10 cellular contexts compared by ENCODE assay signal in genomic region chr1:2237773-2238172, GRCh38. TPM values are rescaled to one million over a fixed set of nuclear protein-coding genes. Genes with fewer than 3 reads are reported as not detected.
DNase-seq lines count a peak whose midpoint lies in the region; ATAC-seq and TF ChIP-seq lines count a peak whose summit lies in the region.
"Had no signal": no experiment of that assay in that cellular context is flagged by ENCODE, and none has a peak within 500 bp of the region (broad histone marks: within the 10 kb centered on the region; RNA-seq: fewer than 3 reads in every experiment).

No MANE protein-coding gene starts in this region.

- WGBS in endodermal cell (ENCODE audit: insufficient coverage in 1 of 2, insufficient read length in 1 of 2), 2 experiments, result 92 to 93% methylated on average over 18 to 19 of the region's 19 CpGs

- H3K27ac ChIP-seq in PC-3 (ENCODE audit: low read length) (no peak overlapping the region), endodermal cell (ENCODE audit: low read depth, low read length) (no peak overlapping the region), neural progenitor cell (no peak overlapping the region)

- peaks cover 87% of the 10 kb centered on the region for H4K20me1 ChIP-seq in PC-3 (ENCODE audit: low read length)
- peaks cover 100% of the 10 kb centered on the region for H4K20me1 ChIP-seq in neural progenitor cell (ENCODE audit: low read depth)

- no peaks in the 10 kb centered on the region for H3K9me2 ChIP-seq in PC-3 (replicated peaks; ENCODE audit: low read length)

- DNase-seq in BE2C, result no peak
- DNase-seq in PC-3, result no peak
- DNase-seq in endodermal cell, result peak; percentile 77
- DNase-seq in neural progenitor cell (ENCODE audit: low spot score), result no peak
- no peak for DNase-seq in NCI-H526 (lab: John Stamatoyannopoulos, UW)
- DNase-seq in SIG-M5 treated with dmso at 0.1 percent for 504 hours (lab: John Stamatoyannopoulos, UW; ENCODE audit: unreplicated experiment), result no peak
- DNase-seq in stimulated activated CD4-positive, alpha-beta T cell treated with anti-CD3 and anti-CD28 coated beads, Interleukin-12 subunit alpha, Interleukin-12 subunit beta, amount 100 ng/mL, for 4 hours, result no peak
- DNase-seq in T1000 (lab: John Stamatoyannopoulos, UW), result no peak
- DNase-seq: MV-4-11 had no signal

- peak; percentile 19; the same call in 1 of the 2 replicates for ATAC-seq in PC-3

- H3K4me1 ChIP-seq in BE2C, result peaks cover 9% of the 10 kb centered on the region
- peaks cover 15% of the 10 kb centered on the region for H3K4me1 ChIP-seq in PC-3 (ENCODE audit: insufficient read depth, low read length)
- H3K4me1 ChIP-seq in endodermal cell (ENCODE audit: control insufficient read depth, insufficient read depth, low read length), result peaks cover 11% of the 10 kb centered on the region
- peaks cover 21% of the 10 kb centered on the region for H3K4me1 ChIP-seq in neural progenitor cell

- peaks cover 100% of the 10 kb centered on the region for H3K79me2 ChIP-seq in PC-3 (ENCODE audit: low read length)
- peaks cover 100% of the 10 kb centered on the region for H3K79me2 ChIP-seq in neural progenitor cell (ENCODE audit: low read depth)

- H3F3A ChIP-seq in PC-3 (ENCODE audit: low read length, unreplicated experiment) (no peaks in the 10 kb centered on the region), neural progenitor cell (ENCODE audit: low read depth) (no peaks in the 10 kb centered on the region)

- H3K4me3 Mint-ChIP-seq in endodermal cell (no peak overlapping the region), neural progenitor cell (no peak overlapping the region)

- H3K4me3 ChIP-seq in BE2C (ENCODE audit: low read depth, low read length) (no peak overlapping the region), PC-3 (ENCODE audit: low read length) (no peak overlapping the region), endodermal cell (ENCODE audit: low read length) (no peak overlapping the region), neural progenitor cell (no peak overlapping the region)
- H3K4me3 ChIP-seq: lung had no signal

- H2AFZ ChIP-seq in PC-3 (ENCODE audit: low read length) (no peak overlapping the region), neural progenitor cell (replicated peaks) (no peak overlapping the region)

- H3K27ac Mint-ChIP-seq in endodermal cell (peak overlapping the region; percentile 44), neural progenitor cell (no peak overlapping the region)

- H3K4me2 ChIP-seq in PC-3 (ENCODE audit: low read length) (no peak overlapping the region), neural progenitor cell (no peak overlapping the region)

- no TSS peak for BruUV-seq in PC-3 (replicated peaks; lab: Mats Ljungman, UMichigan)

- H3K9ac ChIP-seq in PC-3 (ENCODE audit: low read length) (no peak overlapping the region), endodermal cell (ENCODE audit: extremely low read depth, low read length, poor library complexity, severe bottlenecking) (no peak overlapping the region), neural progenitor cell (no peak overlapping the region)

- H3K27me3 ChIP-seq in BE2C, result no peaks in the 10 kb centered on the region
- no peaks in the 10 kb centered on the region for H3K27me3 ChIP-seq in PC-3 (ENCODE audit: low read length)
- H3K27me3 ChIP-seq in endodermal cell (ENCODE audit: control insufficient read depth, insufficient read depth, low read length, poor library complexity, severe bottlenecking), result no peaks in the 10 kb centered on the region
- H3K27me3 ChIP-seq in neural progenitor cell, result no peaks in the 10 kb centered on the region

- POLR2A ChIA-PET in PC-3 (lab: Charles Lee; ENCODE audit: unreplicated experiment), result no interaction called here

- H3K36me3 Mint-ChIP-seq in endodermal cell (ENCODE audit: low read depth) (peaks cover 19% of the 10 kb centered on the region), neural progenitor cell (peaks cover 18% of the 10 kb centered on the region)

- intact Hi-C loops in PC-3 (cut with micrococcal nuclease), result no loop called here

- H3K27me3 Mint-ChIP-seq in endodermal cell (ENCODE audit: insufficient read depth) (no peaks in the 10 kb centered on the region), neural progenitor cell (ENCODE audit: insufficient read depth, low read depth) (peaks cover 3% of the 10 kb centered on the region)

- no peaks in the 10 kb centered on the region for H3K9me3 Mint-ChIP-seq in endodermal cell
- H3K9me3 Mint-ChIP-seq in neural progenitor cell, result no peaks in the 10 kb centered on the region

- peaks cover 7% of the 10 kb centered on the region for H3K36me3 ChIP-seq in BE2C
- H3K36me3 ChIP-seq in PC-3 (ENCODE audit: low read depth, low read length), result no peaks in the 10 kb centered on the region
- peaks cover 18% of the 10 kb centered on the region for H3K36me3 ChIP-seq in endodermal cell (ENCODE audit: control insufficient read depth, insufficient read depth, low read length)
- no peaks in the 10 kb centered on the region for H3K36me3 ChIP-seq in neural progenitor cell

- CTCF ChIA-PET in PC-3 (lab: Charles Lee), result no interaction called here

- H3K9me3 ChIP-seq in BE2C, result no peaks in the 10 kb centered on the region
- H3K9me3 ChIP-seq in PC-3 (ENCODE audit: low read length), result no peaks in the 10 kb centered on the region
- H3K9me3 ChIP-seq in endodermal cell (ENCODE audit: control insufficient read depth, low read length), result no peaks in the 10 kb centered on the region
- H3K9me3 ChIP-seq in neural progenitor cell (ENCODE audit: low read depth), result no peaks in the 10 kb centered on the region

- H3K4me1 Mint-ChIP-seq in endodermal cell (peaks cover 32% of the 10 kb centered on the region), neural progenitor cell (peaks cover 72% of the 10 kb centered on the region)

- TF ChIP-seq CTCF in BE2C (IDR thresholded peaks at IDR 0.05; ENCODE audit: low read depth, low read length), result peak; percentile 15; the same call in 1 of the 2 replicates
- peak; percentile 54 for TF ChIP-seq CTCF in PC-3 (conservative IDR thresholded peaks at IDR 0.05; ENCODE audit: low read depth, low read length)
- peak; percentile 62 for TF ChIP-seq CTCF in endodermal cell (conservative IDR thresholded peaks at IDR 0.05)
- peak; percentile 24 for TF ChIP-seq CTCF in neural progenitor cell (IDR thresholded peaks at IDR 0.05)

RNA-seq across cellular contexts. Expression of gene SKI, which starts 9.7 kb away (rescaled TPM):
- polyA plus RNA-seq in BE2C (2012; ENCODE audit: insufficient read depth, insufficient read length, low read depth), result 22.2 TPM
- 28.3 and 61.7 TPM in 2 replicates for total RNA-seq in PC-3 (2014; rRNA removed)
- 10 to 100 TPM; 65.4 to 79.2 TPM for total RNA-seq in endodermal cell
- polyA plus RNA-seq in endodermal cell (2013, experiment 1 of 2), result 39.9 TPM
- 37.7 TPM for polyA plus RNA-seq in endodermal cell (2013, experiment 2 of 2)
- total RNA-seq in neural progenitor cell (ENCODE audit: low replicate concordance), result 7.4 and 15.7 TPM in 2 replicates

RNA-seq across cellular contexts. Expression of gene FAAP20, which starts 43.2 kb away (rescaled TPM):
- 37.3 TPM for polyA plus RNA-seq in BE2C (2012; ENCODE audit: insufficient read depth, insufficient read length, low read depth)
- total RNA-seq in PC-3 (2014; rRNA removed), result 114 and 148 TPM in 2 replicates
- 100 to 1,000 TPM; 126 to 154 TPM for total RNA-seq in endodermal cell
- polyA plus RNA-seq in endodermal cell (2013, experiment 1 of 2), result 91.8 TPM
- 88.9 TPM for polyA plus RNA-seq in endodermal cell (2013, experiment 2 of 2)
- 11.3 and 68.2 TPM in 2 replicates for total RNA-seq in neural progenitor cell (ENCODE audit: low replicate concordance)
